ENCODE assay signal across 8 cellular contexts in the genomic region with DNA sequence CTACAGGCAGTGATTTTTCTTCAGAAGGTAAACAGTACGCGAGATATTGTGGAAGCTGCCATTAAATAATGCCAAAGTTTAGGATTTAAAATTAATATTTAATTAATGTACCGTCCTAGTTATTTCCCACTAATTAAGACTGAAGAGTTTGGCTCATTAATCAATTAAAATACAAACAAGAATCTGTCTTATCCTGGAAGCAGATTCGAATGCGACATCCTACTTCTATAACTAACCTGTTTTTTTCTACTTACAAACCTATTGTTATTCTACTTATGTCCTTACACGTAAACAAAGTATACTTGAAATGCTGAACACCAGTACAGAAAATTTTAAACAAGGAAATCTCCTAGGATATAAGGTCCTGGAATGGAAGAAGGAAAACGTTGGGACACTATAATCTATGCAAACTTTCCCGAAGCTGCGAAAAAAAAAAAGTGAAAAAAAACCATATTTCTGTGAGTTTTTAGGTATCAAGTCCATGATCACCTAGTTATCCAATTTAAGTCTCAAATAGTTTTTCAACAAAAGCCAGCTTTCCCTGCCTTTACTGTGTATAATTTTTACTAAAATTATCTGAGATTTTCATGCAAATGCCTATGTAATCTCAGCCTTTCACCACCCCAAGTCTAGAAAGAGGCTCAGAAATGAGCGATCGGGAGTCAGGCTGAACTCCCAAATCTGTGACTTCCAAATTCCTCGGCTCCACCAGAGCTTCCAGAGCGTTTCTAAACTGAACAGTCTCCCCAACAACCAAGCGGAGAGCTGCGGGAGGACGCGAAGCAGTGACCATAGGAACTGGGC. TPM values are rescaled to one million over a fixed set of nuclear protein-coding genes. Genes with fewer than 3 reads are reported as not detected.
DNase-seq lines count a peak whose midpoint lies in the region; ATAC-seq lines count a peak whose summit lies in the region.

No MANE protein-coding gene starts in this region.

- peaks cover 15% of the 10 kb centered on the region for H3K4me1 ChIP-seq in iPS-18a (ENCODE audit: control insufficient read depth, low read depth, low read length)

- H3K9ac ChIP-seq in iPS-18a (ENCODE audit: low read length), result peak overlapping the region; percentile 57

- ATAC-seq in stimulated activated memory B cell treated with anti-CD40 and anti-IgM and Interleukin-4, amounts not matched to agents 10 μg/mL and 1 μg/mL and 100 μg/mL, for 72 hours, result no peak

- H3K36me3 ChIP-seq in iPS-18a (ENCODE audit: control insufficient read depth, low read depth, low read length), result no peaks in the 10 kb centered on the region

- DNase-seq in NCI-H1436 (lab: John Stamatoyannopoulos, UW), result peak; percentile 2
- no peak for DNase-seq in NCI-H1436 treated with DMSO at 0.1 percent for 48 hours (lab: John Stamatoyannopoulos, UW)
- DNase-seq in activated T-helper 1 cell treated with anti-CD3 and anti-CD28 coated beads, Interleukin-12 subunit alpha, Interleukin-12 subunit beta, Interleukin-2, Interleukin-4 antibody, amounts not matched to agents 30 ng/mL and 10 ng/mL and 1 ng/mL, durations not matched to agents 14 hours and 24 hours and 36 hours (ENCODE audit: low spot score), result no peak
- no peak for DNase-seq in DMS79 (lab: John Stamatoyannopoulos, UW)
- DNase-seq in mucosa of gallbladder (ENCODE audit: low spot score), result no peak
- no peak for DNase-seq in stimulated activated CD4-positive, alpha-beta T cell treated with anti-CD3 and anti-CD28 coated beads, Interleukin-15, amount 100 ng/mL, for 24 hours

- peaks cover 10% of the 10 kb centered on the region for H3K4me1 Mint-ChIP-seq in activated T-helper 1 cell treated with anti-CD3 and anti-CD28 coated beads, Interleukin-12 subunit alpha, Interleukin-12 subunit beta, Interleukin-2, Interleukin-4 antibody, amounts not matched to agents 30 ng/mL and 10 ng/mL and 1 ng/mL, durations not matched to agents 14 hours and 24 hours and 36 hours (ENCODE audit: low read depth)
- peaks cover 6% of the 10 kb centered on the region for H3K4me1 Mint-ChIP-seq in stimulated activated memory B cell treated with anti-CD40 and anti-IgM and Interleukin-4, amounts not matched to agents 10 μg/mL and 1 μg/mL and 100 μg/mL, for 72 hours

- H3K27me3 Mint-ChIP-seq in activated T-helper 1 cell treated with anti-CD3 and anti-CD28 coated beads, Interleukin-12 subunit alpha, Interleukin-12 subunit beta, Interleukin-2, Interleukin-4 antibody, amounts not matched to agents 30 ng/mL and 10 ng/mL and 1 ng/mL, durations not matched to agents 14 hours and 24 hours and 36 hours (ENCODE audit: insufficient read depth), result peaks cover 14% of the 10 kb centered on the region
- no peaks in the 10 kb centered on the region for H3K27me3 Mint-ChIP-seq in stimulated activated memory B cell treated with anti-CD40 and anti-IgM and Interleukin-4, amounts not matched to agents 10 μg/mL and 1 μg/mL and 100 μg/mL, for 72 hours

- H3K27me3 ChIP-seq in iPS-18a (ENCODE audit: control insufficient read depth, insufficient read depth, low read length), result peaks cover 15% of the 10 kb centered on the region

- H3K36me3 Mint-ChIP-seq in activated T-helper 1 cell treated with anti-CD3 and anti-CD28 coated beads, Interleukin-12 subunit alpha, Interleukin-12 subunit beta, Interleukin-2, Interleukin-4 antibody, amounts not matched to agents 30 ng/mL and 10 ng/mL and 1 ng/mL, durations not matched to agents 14 hours and 24 hours and 36 hours (ENCODE audit: low read depth), result no peaks in the 10 kb centered on the region
- H3K36me3 Mint-ChIP-seq in stimulated activated memory B cell treated with anti-CD40 and anti-IgM and Interleukin-4, amounts not matched to agents 10 μg/mL and 1 μg/mL and 100 μg/mL, for 72 hours, result peaks cover 4% of the 10 kb centered on the region

- intact Hi-C loops in activated T-helper 1 cell treated with anti-CD3 and anti-CD28 coated beads, Interleukin-12 subunit alpha, Interleukin-12 subunit beta, Interleukin-2, Interleukin-4 antibody, amounts not matched to agents 30 ng/mL and 10 ng/mL and 1 ng/mL, durations not matched to agents 14 hours and 24 hours and 36 hours (cut with micrococcal nuclease), result loop anchor here (2.0 to 5.0 kb wide), 2 partner anchors 73 to 1478 kb away; a partner anchor contains a TSS

- H3K27ac ChIP-seq in iPS-18a (ENCODE audit: low read length), result no peak overlapping the region

- peak overlapping the region; percentile 93 for H3K4me3 ChIP-seq in iPS-18a (ENCODE audit: low read length)

- no peaks in the 10 kb centered on the region for H3K9me3 Mint-ChIP-seq in activated T-helper 1 cell treated with anti-CD3 and anti-CD28 coated beads, Interleukin-12 subunit alpha, Interleukin-12 subunit beta, Interleukin-2, Interleukin-4 antibody, amounts not matched to agents 30 ng/mL and 10 ng/mL and 1 ng/mL, durations not matched to agents 14 hours and 24 hours and 36 hours
- no peaks in the 10 kb centered on the region for H3K9me3 Mint-ChIP-seq in stimulated activated memory B cell treated with anti-CD40 and anti-IgM and Interleukin-4, amounts not matched to agents 10 μg/mL and 1 μg/mL and 100 μg/mL, for 72 hours

- H3K9me3 ChIP-seq in iPS-18a (ENCODE audit: control insufficient read depth, low read depth, low read length), result peaks cover 3% of the 10 kb centered on the region

- H3K4me3 Mint-ChIP-seq in activated T-helper 1 cell treated with anti-CD3 and anti-CD28 coated beads, Interleukin-12 subunit alpha, Interleukin-12 subunit beta, Interleukin-2, Interleukin-4 antibody, amounts not matched to agents 30 ng/mL and 10 ng/mL and 1 ng/mL, durations not matched to agents 14 hours and 24 hours and 36 hours, result peak overlapping the region; percentile 96
- H3K4me3 Mint-ChIP-seq in stimulated activated memory B cell treated with anti-CD40 and anti-IgM and Interleukin-4, amounts not matched to agents 10 μg/mL and 1 μg/mL and 100 μg/mL, for 72 hours, result peak overlapping the region; percentile 85

- H3K27ac Mint-ChIP-seq in activated T-helper 1 cell treated with anti-CD3 and anti-CD28 coated beads, Interleukin-12 subunit alpha, Interleukin-12 subunit beta, Interleukin-2, Interleukin-4 antibody, amounts not matched to agents 30 ng/mL and 10 ng/mL and 1 ng/mL, durations not matched to agents 14 hours and 24 hours and 36 hours, result peak overlapping the region; percentile 65
- H3K27ac Mint-ChIP-seq in stimulated activated memory B cell treated with anti-CD40 and anti-IgM and Interleukin-4, amounts not matched to agents 10 μg/mL and 1 μg/mL and 100 μg/mL, for 72 hours, result peak overlapping the region; percentile 86

RNA-seq across cellular contexts. Expression of a gene that starts 1.2 kb away (rescaled TPM):
- total RNA-seq in activated T-helper 1 cell treated with anti-CD3 and anti-CD28 coated beads, Interleukin-12 subunit alpha, Interleukin-12 subunit beta, Interleukin-2, Interleukin-4 antibody, amounts not matched to agents 30 ng/mL and 10 ng/mL and 1 ng/mL, durations not matched to agents 14 hours and 24 hours and 36 hours, result 0.29 TPM in 1 of 2 replicates, not detected in the other
- 5.8 TPM for total RNA-seq in mucosa of gallbladder

RNA-seq across cellular contexts. Expression of a gene that starts 14.5 kb away (rescaled TPM):
- 3.0 and 4.1 TPM in 2 replicates for total RNA-seq in activated T-helper 1 cell treated with anti-CD3 and anti-CD28 coated beads, Interleukin-12 subunit alpha, Interleukin-12 subunit beta, Interleukin-2, Interleukin-4 antibody, amounts not matched to agents 30 ng/mL and 10 ng/mL and 1 ng/mL, durations not matched to agents 14 hours and 24 hours and 36 hours
- total RNA-seq in mucosa of gallbladder, result 9.3 TPM

RNA-seq across cellular contexts. Expression of a gene that starts 14.5 kb away (rescaled TPM):
- total RNA-seq in activated T-helper 1 cell treated with anti-CD3 and anti-CD28 coated beads, Interleukin-12 subunit alpha, Interleukin-12 subunit beta, Interleukin-2, Interleukin-4 antibody, amounts not matched to agents 30 ng/mL and 10 ng/mL and 1 ng/mL, durations not matched to agents 14 hours and 24 hours and 36 hours, result 2.2 and 3.3 TPM in 2 replicates
- 6.5 TPM for total RNA-seq in mucosa of gallbladder

RNA-seq across cellular contexts. Expression of a gene that starts 40.6 kb away (rescaled TPM):
- total RNA-seq in activated T-helper 1 cell treated with anti-CD3 and anti-CD28 coated beads, Interleukin-12 subunit alpha, Interleukin-12 subunit beta, Interleukin-2, Interleukin-4 antibody, amounts not matched to agents 30 ng/mL and 10 ng/mL and 1 ng/mL, durations not matched to agents 14 hours and 24 hours and 36 hours, result 45.3 and 50.1 TPM in 2 replicates
- total RNA-seq in mucosa of gallbladder, result 21.5 TPM

RNA-seq across cellular contexts. Expression of a gene that starts 40.7 kb away (rescaled TPM):
- total RNA-seq in activated T-helper 1 cell treated with anti-CD3 and anti-CD28 coated beads, Interleukin-12 subunit alpha, Interleukin-12 subunit beta, Interleukin-2, Interleukin-4 antibody, amounts not matched to agents 30 ng/mL and 10 ng/mL and 1 ng/mL, durations not matched to agents 14 hours and 24 hours and 36 hours, result 25.5 and 27.8 TPM in 2 replicates
- 19.7 TPM for total RNA-seq in mucosa of gallbladder
